In genomic region chr4:22246816-22247215, GRCh38 we compare ENCODE assay signal across 11 cellular contexts.
DNase-seq lines count a peak whose midpoint lies in the region; ATAC-seq and TF ChIP-seq lines count a peak whose summit lies in the region.
"Had no signal": no experiment of that assay in that cellular context is flagged by ENCODE, and none has a peak within 500 bp of the region (broad histone marks: within the 10 kb centered on the region; RNA-seq: fewer than 3 reads in every experiment).

No MANE protein-coding gene starts in this region.

- ATAC-seq in GM19324 (IDR thresholded peaks at IDR 0.05; ENCODE audit: low FRiP score, unreplicated experiment), result no peak
- no peak for ATAC-seq in stimulated activated naive CD8-positive, alpha-beta T cell treated with anti-CD3 and anti-CD28 coated beads, Interleukin-15, Interleukin-2, amounts not matched to agents 100 U/mL and 50 U/mL, for 24 hours

- H3K27me3 Mint-ChIP-seq in progenitor cell of endocrine pancreas, result peaks cover 5% of the 10 kb centered on the region
- H3K27me3 Mint-ChIP-seq: CD4-positive, alpha-beta T cell had no signal

- no peak overlapping the region for H3K4me3 Mint-ChIP-seq in progenitor cell of endocrine pancreas (ENCODE audit: low read depth)
- H3K4me3 Mint-ChIP-seq: CD4-positive, alpha-beta T cell had no signal

- peak overlapping the region; percentile 88 for H3K27ac Mint-ChIP-seq in progenitor cell of endocrine pancreas
- H3K27ac Mint-ChIP-seq: CD4-positive, alpha-beta T cell had no signal

- DNase-seq in Ammon's horn (ENCODE audit: low spot score) (peak; percentile 8), OCI-M1 (lab: John Stamatoyannopoulos, UW) (peak; percentile 23), cortex of kidney (lab: John Stamatoyannopoulos, UW) (peak; percentile 6), progenitor cell of endocrine pancreas (ENCODE audit: low spot score, unreplicated experiment) (no peak)
- DNase-seq in stimulated activated naive CD8-positive, alpha-beta T cell treated with anti-CD3 and anti-CD28 coated beads, Interleukin-15, Interleukin-2, amounts not matched to agents 100 U/mL and 50 U/mL, for 24 hours, result no peak
- DNase-seq: ACHN; Caco-2; CD4-positive, alpha-beta T cell; GDM1; GM23248 had no signal

- peaks cover 5% of the 10 kb centered on the region for H3K9me3 Mint-ChIP-seq in progenitor cell of endocrine pancreas (ENCODE audit: low read depth)

- TF ChIP-seq CTCF in progenitor cell of endocrine pancreas (IDR thresholded peaks at IDR 0.05; ENCODE audit: unreplicated experiment), result no peak

- no peaks in the 10 kb centered on the region for H3K4me1 Mint-ChIP-seq in progenitor cell of endocrine pancreas (ENCODE audit: low read depth)

- H3K36me3 Mint-ChIP-seq in progenitor cell of endocrine pancreas (ENCODE audit: insufficient read depth), result no peaks in the 10 kb centered on the region

Comparison
In these comparisons a context has a peak if more than half of its experiments do, and no peak if none do; other contexts are left out.
1. DNase-seq: peak in Ammon's horn (single experiment), OCI-M1 (single experiment) and cortex of kidney (single experiment); none in progenitor cell of endocrine pancreas (single experiment) and stimulated activated naive CD8-positive, alpha-beta T cell treated with anti-CD3 and anti-CD28 coated beads, Interleukin-15, Interleukin-2, amounts not matched to agents 100 U/mL and 50 U/mL, for 24 hours (single experiment).